Comparison of ENCODE assay signal across 9 cellular contexts in genomic region chr12:120841525-120841924, GRCh38.
"Had no signal": no experiment of that assay in that cellular context is flagged by ENCODE, and none has a peak within 500 bp of the region (broad histone marks: within the 10 kb centered on the region; RNA-seq: fewer than 3 reads in every experiment).

No MANE protein-coding gene starts in this region.

- ATAC-seq: left lobe of liver had no signal

- DNase-seq: activated CD4-positive, alpha-beta T cell treated with anti-CD3 and anti-CD28 coated beads, Interleukin-2, amount 50 U/mL, for 48 hours; activated gamma-delta T cell; effector memory CD4-positive, alpha-beta T cell; naive B cell; stomach; T-helper 2 cell; thyroid gland; WERI-Rb-1 had no signal
